ENCODE assay signal across 26 cellular contexts in the genomic region with DNA sequence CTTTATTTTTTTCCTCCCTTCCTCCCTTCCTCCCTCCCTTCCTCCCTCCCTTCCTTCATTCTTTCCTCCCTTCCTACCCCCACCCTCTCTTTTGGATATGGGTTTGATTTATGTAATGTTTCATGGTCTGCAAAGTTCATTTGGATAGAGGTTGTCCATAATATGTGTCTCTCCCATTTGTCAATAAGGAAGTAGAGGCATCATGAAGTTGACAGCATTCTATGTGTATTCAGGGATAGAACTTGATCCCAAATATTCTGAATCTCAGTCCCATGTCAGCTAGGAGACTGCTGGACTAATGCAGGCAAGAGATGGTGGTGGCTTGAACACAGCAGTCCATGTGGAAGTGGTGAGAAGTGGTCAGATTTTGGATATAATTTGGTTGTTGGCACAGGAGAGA.
"Had no signal": no experiment of that assay in that cellular context is flagged by ENCODE, and none has a peak within 500 bp of the region (broad histone marks: within the 10 kb centered on the region; RNA-seq: fewer than 3 reads in every experiment).

No MANE protein-coding gene starts in this region.

- H3K36me3 ChIP-seq: colonic mucosa, esophagus squamous epithelium, gastrocnemius medialis, heart right ventricle, left lung, lower lobe of right lung had no signal

- H3K27me3 ChIP-seq: colonic mucosa, gastrocnemius medialis, left lung had no signal

- FAIRE-seq: endometrium, kidney had no signal

- H3K4me3 ChIP-seq: colonic mucosa, esophagus squamous epithelium, gastrocnemius medialis, heart right ventricle, left lung, lower lobe of right lung had no signal

- ATAC-seq: effector memory CD8-positive, alpha-beta T cell; esophagus mucosa; gastrocnemius medialis; heart right ventricle; left lung; left ventricle myocardium superior; lower lobe of right lung; naive thymus-derived CD4-positive, alpha-beta T cell had no signal

- DNase-seq: colonic mucosa; cortex of kidney; effector CD8-positive, alpha-beta T cell; effector memory CD8-positive, alpha-beta T cell; endodermal cell; erythroblast; esophagus squamous epithelium; foreskin fibroblast; foreskin melanocyte; gastrocnemius medialis; glutamatergic neuron; head of caudate nucleus; heart right ventricle; hypothalamus; immature natural killer cell; islet precursor cell; kidney; kidney glomerular epithelial cell; left lung; left ventricle myocardium superior; lower lobe of right lung; mesenchymal stem cell; naive thymus-derived CD4-positive, alpha-beta T cell had no signal

- H3K9me3 ChIP-seq: colonic mucosa, esophagus squamous epithelium, gastrocnemius medialis, left lung, lower lobe of right lung had no signal

- H3K4me1 ChIP-seq: colonic mucosa, left lung, lower lobe of right lung had no signal

- H3K27ac ChIP-seq: colonic mucosa, epithelial cell of prostate, esophagus squamous epithelium, gastrocnemius medialis, heart right ventricle, left lung, lower lobe of right lung had no signal
